ENCODE assay signal across 15 cellular contexts in the genomic region with DNA sequence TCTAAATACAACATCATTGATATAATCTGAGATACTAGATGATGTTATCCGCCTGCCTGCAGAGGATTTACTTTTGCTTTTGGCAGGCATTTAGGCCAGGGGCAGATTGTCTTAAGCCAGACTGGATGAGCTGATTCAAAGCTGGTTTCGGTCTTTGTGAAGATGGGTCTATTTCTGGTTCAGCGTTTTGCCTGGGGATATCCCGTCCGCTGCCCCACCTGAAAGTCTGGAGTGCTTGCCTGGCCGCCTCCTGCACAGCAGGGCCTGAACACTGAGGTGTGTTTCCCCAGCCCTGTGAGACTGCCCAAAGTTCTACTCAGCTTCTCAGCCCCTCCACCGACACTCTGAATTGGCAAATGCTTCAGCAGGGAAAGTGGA.
DNase-seq lines count a peak whose midpoint lies in the region; ATAC-seq and TF ChIP-seq lines count a peak whose summit lies in the region.
"Had no signal": no experiment of that assay in that cellular context is flagged by ENCODE, and none has a peak within 500 bp of the region (broad histone marks: within the 10 kb centered on the region; RNA-seq: fewer than 3 reads in every experiment).

No MANE protein-coding gene starts in this region.

- H3K4me1 Mint-ChIP-seq in activated T-helper 17 cell treated with anti-CD3 and anti-CD28 coated beads, Interleukin-2, amount 50 U/mL, for 72 hours, result peaks cover 27% of the 10 kb centered on the region
- H3K4me1 Mint-ChIP-seq in endothelial cell (ENCODE audit: unreplicated experiment), result peaks cover 2% of the 10 kb centered on the region

- H3K27ac Mint-ChIP-seq in activated T-helper 17 cell treated with anti-CD3 and anti-CD28 coated beads, Interleukin-2, amount 50 U/mL, for 72 hours, result peak overlapping the region; percentile 72
- H3K27ac Mint-ChIP-seq in endothelial cell (ENCODE audit: unreplicated experiment), result no peak overlapping the region

- H3K27me3 Mint-ChIP-seq in activated T-helper 17 cell treated with anti-CD3 and anti-CD28 coated beads, Interleukin-2, amount 50 U/mL, for 72 hours, result no peaks in the 10 kb centered on the region
- H3K27me3 Mint-ChIP-seq in endothelial cell (ENCODE audit: unreplicated experiment), result no peaks in the 10 kb centered on the region
- H3K27me3 Mint-ChIP-seq: activated naive CD8-positive, alpha-beta T cell treated with anti-CD3 and anti-CD28 coated beads, Interleukin-2, amount 50 U/mL, for 24 hours had no signal

- DNase-seq in GM10266 (ENCODE audit: extremely low spot score), result peak; percentile 68
- no peak for DNase-seq in stimulated activated CD4-positive, alpha-beta T cell treated with anti-CD3 and anti-CD28 coated beads, Interleukin-4, amount 100 ng/mL, for 4 hours
- no peak for DNase-seq in endothelial cell (ENCODE audit: low spot score)
- DNase-seq in NCI-H526 treated with DMSO at 0.1 percent for 48 hours (lab: John Stamatoyannopoulos, UW), result no peak
- DNase-seq: activated naive CD8-positive, alpha-beta T cell treated with anti-CD3 and anti-CD28 coated beads, Interleukin-2, amount 50 U/mL, for 24 hours; HCEC 1CT; hypothalamus; NCI-H2029 treated with DMSO at 0.1 percent for 48 hours; sigmoid colon; stomach had no signal

- no peak for TF ChIP-seq CTCF in GM10266 (IDR thresholded peaks at IDR 0.05; ENCODE audit: control insufficient read depth, insufficient read depth, low read depth, missing control alignments)
- TF ChIP-seq CTCF in endothelial cell (IDR thresholded peaks at IDR 0.05; ENCODE audit: unreplicated experiment), result no peak

- ATAC-seq in GM19351 (IDR thresholded peaks at IDR 0.05; ENCODE audit: unreplicated experiment), result peak; percentile 44
- ATAC-seq in HG02884 (IDR thresholded peaks at IDR 0.05; ENCODE audit: unreplicated experiment), result peak; percentile 45
- no peak for ATAC-seq in activated T-helper 17 cell treated with anti-CD3 and anti-CD28 coated beads, Interleukin-2, amount 50 U/mL, for 72 hours (replicated peaks)
- ATAC-seq in GM18520 (IDR thresholded peaks at IDR 0.05; ENCODE audit: unreplicated experiment), result no peak
- ATAC-seq: activated naive CD8-positive, alpha-beta T cell treated with anti-CD3 and anti-CD28 coated beads, Interleukin-2, amount 50 U/mL, for 24 hours had no signal

- peak overlapping the region; percentile 19 for H3K4me3 Mint-ChIP-seq in activated T-helper 17 cell treated with anti-CD3 and anti-CD28 coated beads, Interleukin-2, amount 50 U/mL, for 72 hours
- no peak overlapping the region for H3K4me3 Mint-ChIP-seq in endothelial cell (ENCODE audit: unreplicated experiment)
- H3K4me3 Mint-ChIP-seq: activated naive CD8-positive, alpha-beta T cell treated with anti-CD3 and anti-CD28 coated beads, Interleukin-2, amount 50 U/mL, for 24 hours; neural crest cell had no signal

- no peaks in the 10 kb centered on the region for H3K36me3 Mint-ChIP-seq in activated T-helper 17 cell treated with anti-CD3 and anti-CD28 coated beads, Interleukin-2, amount 50 U/mL, for 72 hours (ENCODE audit: low read depth)
- no peaks in the 10 kb centered on the region for H3K36me3 Mint-ChIP-seq in endothelial cell (ENCODE audit: low read depth, unreplicated experiment)

- no peaks in the 10 kb centered on the region for H3K9me3 Mint-ChIP-seq in activated T-helper 17 cell treated with anti-CD3 and anti-CD28 coated beads, Interleukin-2, amount 50 U/mL, for 72 hours
- H3K9me3 Mint-ChIP-seq in endothelial cell (ENCODE audit: unreplicated experiment), result no peaks in the 10 kb centered on the region

Comparison
In these comparisons a context has a peak if more than half of its experiments do, and no peak if none do; other contexts are left out.
1. ATAC-seq: peak in GM19351 (single experiment) and HG02884 (single experiment); none in activated T-helper 17 cell treated with anti-CD3 and anti-CD28 coated beads, Interleukin-2, amount 50 U/mL, for 72 hours (single experiment) and GM18520 (single experiment).